8 cellular contexts compared by ENCODE assay signal in the genomic region with DNA sequence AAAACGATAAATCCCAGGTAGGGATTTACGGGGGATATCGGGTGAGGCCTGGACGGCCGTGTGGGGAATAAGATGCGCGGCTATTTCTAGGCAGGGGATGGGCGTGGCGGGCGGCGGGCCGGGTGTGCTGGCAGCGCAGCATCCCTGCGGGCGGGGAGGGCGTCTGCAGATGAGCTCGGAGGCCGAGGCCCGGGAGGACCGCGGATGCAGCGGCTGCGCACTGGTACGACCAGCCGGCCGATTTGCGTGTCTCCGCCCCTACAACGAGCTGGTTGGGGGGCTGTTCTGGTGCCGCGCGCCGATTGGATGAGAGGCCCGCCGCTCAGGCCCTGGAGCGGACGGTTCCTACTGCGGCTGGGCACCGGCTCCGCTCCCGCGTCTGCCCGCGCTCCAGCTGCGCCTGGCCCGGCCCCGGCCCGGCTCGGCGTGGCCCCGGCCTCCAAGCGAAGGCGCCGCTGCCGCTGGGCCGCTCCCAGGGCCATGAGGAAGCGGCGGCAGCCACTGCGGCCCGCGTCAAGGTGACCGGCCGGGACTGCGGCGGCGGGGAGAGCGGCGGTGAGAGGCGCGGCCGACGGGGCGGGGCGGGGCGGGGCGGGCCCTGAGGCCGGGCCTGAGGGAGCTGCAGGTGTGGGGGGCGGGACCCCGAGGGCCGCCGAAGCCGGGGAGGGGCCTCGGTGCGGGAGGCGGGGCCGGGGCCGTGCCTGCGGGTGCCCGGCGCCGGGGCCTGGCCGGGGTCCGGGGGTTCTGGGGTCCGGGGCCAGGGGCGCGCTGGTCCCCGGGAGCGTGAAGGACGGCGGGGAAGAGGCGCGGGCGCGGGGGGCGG. TPM values are rescaled to one million over a fixed set of nuclear protein-coding genes. Genes with fewer than 3 reads are reported as not detected.
DNase-seq lines count a peak whose midpoint lies in the region; ATAC-seq and TF ChIP-seq lines count a peak whose summit lies in the region.

A gene with protein sequence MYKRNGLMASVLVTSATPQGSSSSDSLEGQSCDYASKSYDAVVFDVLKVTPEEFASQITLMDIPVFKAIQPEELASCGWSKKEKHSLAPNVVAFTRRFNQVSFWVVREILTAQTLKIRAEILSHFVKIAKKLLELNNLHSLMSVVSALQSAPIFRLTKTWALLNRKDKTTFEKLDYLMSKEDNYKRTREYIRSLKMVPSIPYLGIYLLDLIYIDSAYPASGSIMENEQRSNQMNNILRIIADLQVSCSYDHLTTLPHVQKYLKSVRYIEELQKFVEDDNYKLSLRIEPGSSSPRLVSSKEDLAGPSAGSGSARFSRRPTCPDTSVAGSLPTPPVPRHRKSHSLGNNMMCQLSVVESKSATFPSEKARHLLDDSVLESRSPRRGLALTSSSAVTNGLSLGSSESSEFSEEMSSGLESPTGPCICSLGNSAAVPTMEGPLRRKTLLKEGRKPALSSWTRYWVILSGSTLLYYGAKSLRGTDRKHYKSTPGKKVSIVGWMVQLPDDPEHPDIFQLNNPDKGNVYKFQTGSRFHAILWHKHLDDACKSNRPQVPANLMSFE (plus strand): TSS at position 325 of the 823 bp plus-strand sequence. CDS start 47,508 bp downstream, outside the sequence.

- no peaks in the 10 kb centered on the region for H3K36me3 ChIP-seq in KOPT-K1 (ENCODE audit: insufficient read depth, low read length)
- H3K36me3 ChIP-seq in Panc1 (ENCODE audit: control insufficient read depth, insufficient read depth, low read length) = no peaks in the 10 kb centered on the region
- H3K36me3 ChIP-seq in esophagus squamous epithelium = no peaks in the 10 kb centered on the region
- H3K36me3 ChIP-seq in muscle layer of duodenum (ENCODE audit: control insufficient read depth in 1 of 2, insufficient read depth in 2 of 2, low read length in 2 of 2) = no peaks in the 10 kb centered on the region

- WGBS in esophagus squamous epithelium, 2 donors = 0% methylated on average over 13 to 16 of the region's 105 CpGs

- TF ChIP-seq CTCF in Panc1 (IDR thresholded peaks at IDR 0.05) (no peak), esophagus squamous epithelium (IDR thresholded peaks at IDR 0.05) (no peak)

- BruUV-seq in Panc1 (replicated peaks; lab: Mats Ljungman, UMichigan) = no TSS peak

- H3K27ac Mint-ChIP-seq in activated T-cell treated with anti-CD3 and anti-CD28 coated beads, Interleukin-2, amount 50 U/mL, for 72 hours = no peak within 1 kb of the TSS

- DNase-seq in DMS79 treated with DMSO at 0.1 percent for 48 hours (lab: John Stamatoyannopoulos, UW) = peak; percentile 93
- peak; percentile 38 for DNase-seq in Panc1 (ENCODE audit: low read depth, low spot score)
- peak; percentile 93 to 95 for DNase-seq in activated T-cell treated with anti-CD3 and anti-CD28 coated beads, Interleukin-2, amount 50 U/mL, for 72 hours
- peak; percentile 71 for DNase-seq in esophagus squamous epithelium (lab: John Stamatoyannopoulos, UW)
- DNase-seq in stimulated activated CD8-positive, alpha-beta memory T cell treated with anti-CD3 and anti-CD28 coated beads, Interleukin-7, amount 100 ng/mL, for 1 hour (ENCODE audit: low read depth in 2 of 2) = peak; percentile 73 to 80

- CTCF ChIA-PET in Panc1 (lab: Charles Lee) = interaction anchor here (0.7 kb wide), 1 partner anchor 11 kb away, joined by 6 read pairs; no protein-coding TSS in a partner anchor

- intact Hi-C loops in Panc1 (cut with micrococcal nuclease; ENCODE audit: unreplicated experiment) = no loop called here
- intact Hi-C loops in esophagus squamous epithelium (cut with DNase I) = loop anchor here (10.0 kb wide), 1 partner anchor 50 kb away; a partner anchor contains a TSS

- H3K4me1 ChIP-seq in Panc1 (ENCODE audit: control insufficient read depth, insufficient read depth, low read length) = peaks cover 4% of the 10 kb centered on the region; the same call in 1 of the 2 replicates
- peaks cover 8 to 20% (median 10%) of the 10 kb centered on the region in 3 donors for H3K4me1 ChIP-seq in esophagus squamous epithelium
- peaks cover 0 to 15% of the 10 kb centered on the region in 2 donors for H3K4me1 ChIP-seq in muscle layer of duodenum (ENCODE audit: control insufficient read depth in 1 of 2, insufficient read depth in 2 of 2, low read length in 2 of 2)

- POLR2A ChIA-PET in Panc1 (lab: Charles Lee) = interaction anchor here (0.6 kb wide), 1 partner anchor 50 kb away, joined by 3 read pairs; no protein-coding TSS in a partner anchor

- H3K27me3 ChIP-seq in Panc1 (ENCODE audit: control insufficient read depth, insufficient read depth, low read length) (no peaks in the 10 kb centered on the region), esophagus squamous epithelium (no peaks in the 10 kb centered on the region), muscle layer of duodenum (ENCODE audit: low read depth, low read length) (no peaks in the 10 kb centered on the region)

- peak in 1 of 4 donors; percentile 59 for TF ChIP-seq POLR2A in esophagus squamous epithelium (IDR thresholded peaks at IDR 0.05)

- H3K9me3 Mint-ChIP-seq in activated T-cell treated with anti-CD3 and anti-CD28 coated beads, Interleukin-2, amount 50 U/mL, for 72 hours = peaks cover 0 to 4% of the 10 kb centered on the region in 2 donors

- no peaks in the 10 kb centered on the region for H3K36me3 Mint-ChIP-seq in activated T-cell treated with anti-CD3 and anti-CD28 coated beads, Interleukin-2, amount 50 U/mL, for 72 hours (ENCODE audit: insufficient read depth in 2 of 2)

- peak within 1 kb of the TSS; percentile 59 for H3K27ac ChIP-seq in KOPT-K1 (ENCODE audit: low read depth, low read length, poor library complexity, severe bottlenecking)
- no peak within 1 kb of the TSS for H3K27ac ChIP-seq in Panc1 (ENCODE audit: low read length)
- peak within 1 kb of the TSS; percentile 81 to 95 (median 90) for H3K27ac ChIP-seq in esophagus squamous epithelium
- H3K27ac ChIP-seq in muscle layer of duodenum (ENCODE audit: low read length) = peak within 1 kb of the TSS; percentile 47

- peak; percentile 94 for ATAC-seq in GM21825 (IDR thresholded peaks at IDR 0.05; ENCODE audit: unreplicated experiment)
- peak; percentile 99 for ATAC-seq in Panc1
- peak; percentile 97 to 98 for ATAC-seq in activated T-cell treated with anti-CD3 and anti-CD28 coated beads, Interleukin-2, amount 50 U/mL, for 72 hours (replicated peaks in 1 of 2)

- H3K4me3 ChIP-seq in Panc1 (ENCODE audit: low read depth in 2 of 2, low read length in 2 of 2) (peak within 1 kb of the TSS; percentile 50 to 60), esophagus squamous epithelium (peak within 1 kb of the TSS; percentile 48 to 90 (median 70)), muscle layer of duodenum (ENCODE audit: low read depth in 1 of 2, low read length in 2 of 2) (peak within 1 kb of the TSS; percentile 4 to 56)

- peak within 1 kb of the TSS; percentile 82 to 83 for H3K4me3 Mint-ChIP-seq in activated T-cell treated with anti-CD3 and anti-CD28 coated beads, Interleukin-2, amount 50 U/mL, for 72 hours

- H3K4me1 Mint-ChIP-seq in activated T-cell treated with anti-CD3 and anti-CD28 coated beads, Interleukin-2, amount 50 U/mL, for 72 hours (ENCODE audit: low read depth) = peaks cover 11% of the 10 kb centered on the region

- H3K9me3 ChIP-seq in KOPT-K1 (ENCODE audit: insufficient read depth, low read length, poor library complexity, severe bottlenecking) = no peaks in the 10 kb centered on the region
- H3K9me3 ChIP-seq in Panc1 (ENCODE audit: control insufficient read depth, insufficient read depth, low read depth, low read length) = no peaks in the 10 kb centered on the region
- H3K9me3 ChIP-seq in esophagus squamous epithelium = no peaks in the 10 kb centered on the region
- no peaks in the 10 kb centered on the region for H3K9me3 ChIP-seq in muscle layer of duodenum (ENCODE audit: control insufficient read depth in 1 of 2, low read length in 2 of 2)

- in situ Hi-C loops in Panc1 (cut with HindIII; ENCODE audit: low pct_unique_long_range_greater_than_20kb, low sequenced_read_pairs) = no loop called here

- H3K27me3 Mint-ChIP-seq in activated T-cell treated with anti-CD3 and anti-CD28 coated beads, Interleukin-2, amount 50 U/mL, for 72 hours (ENCODE audit: low read depth) = peaks cover 32% of the 10 kb centered on the region

RNA-seq across cellular contexts. Expression of the gene that starts here (rescaled TPM):
- total RNA-seq in Panc1 (2021; ENCODE audit: unreplicated experiment) = 7.2 TPM
- 4.4 TPM for polyA plus RNA-seq in Panc1 (2012; ENCODE audit: insufficient read length)
- total RNA-seq in activated T-cell treated with anti-CD3 and anti-CD28 coated beads, Interleukin-2, amount 50 U/mL, for 72 hours = 1 to 10 TPM; 3.3 to 3.4 TPM
- 10 to 100 TPM in 2 of 4 donors, 1 to 10 TPM in 2; 3.0 to 16.4 (median 10.6) TPM for total RNA-seq in esophagus squamous epithelium

Comparison
In these comparisons a context has a peak if more than half of its experiments do, and no peak if none do; other contexts are left out.
1. DNase-seq: peak in every context shown above with its lines; median percentile 94 in activated T-cell treated with anti-CD3 and anti-CD28 coated beads, Interleukin-2, amount 50 U/mL, for 72 hours; 93 in DMS79 treated with DMSO at 0.1 percent for 48 hours; 76 in stimulated activated CD8-positive, alpha-beta memory T cell treated with anti-CD3 and anti-CD28 coated beads, Interleukin-7, amount 100 ng/mL, for 1 hour; 71 in esophagus squamous epithelium; 38 in Panc1.